ENCODE assay signal across 21 cellular contexts in genomic region chr19:45280471-45280961, GRCh38. TPM values are rescaled to one million over a fixed set of nuclear protein-coding genes. Genes with fewer than 3 reads are reported as not detected.
DNase-seq lines count a peak whose midpoint lies in the region; ATAC-seq and TF ChIP-seq lines count a peak whose summit lies in the region.
"Had no signal": no experiment of that assay in that cellular context is flagged by ENCODE, and none has a peak within 500 bp of the region (broad histone marks: within the 10 kb centered on the region; RNA-seq: fewer than 3 reads in every experiment).

No MANE protein-coding gene starts in this region.

- TF ChIP-seq CTCF in upper lobe of right lung (IDR thresholded peaks at IDR 0.05): no peak

- peak; percentile 32 for ATAC-seq in stimulated activated naive CD8-positive, alpha-beta T cell treated with anti-CD3 and anti-CD28 coated beads, Interleukin-15, Interleukin-2, amounts not matched to agents 100 U/mL and 50 U/mL, for 24 hours
- no peak for ATAC-seq in stimulated activated naive CD8-positive, alpha-beta T cell treated with anti-CD3 and anti-CD28 coated beads, Interleukin-15, amount 100 ng/mL, for 72 hours
- peak; percentile 48 for ATAC-seq in upper lobe of right lung
- no peak for ATAC-seq in GM19328 (IDR thresholded peaks at IDR 0.05; ENCODE audit: unreplicated experiment)
- ATAC-seq: T-cell had no signal

- H3K9me3 ChIP-seq in upper lobe of right lung: no peaks in the 10 kb centered on the region
- H3K9me3 ChIP-seq: spleen, thyroid gland had no signal

- no peak overlapping the region for H3K4me3 Mint-ChIP-seq in stimulated activated naive CD8-positive, alpha-beta T cell treated with anti-CD3 and anti-CD28 coated beads, Interleukin-15, amount 100 ng/mL, for 72 hours
- H3K4me3 Mint-ChIP-seq: activated CD4-positive, alpha-beta memory T cell treated with anti-CD3 and anti-CD28 coated beads for 36 hours; nephron progenitor cell; T-cell had no signal

- H3K4me1 Mint-ChIP-seq in stimulated activated naive CD8-positive, alpha-beta T cell treated with anti-CD3 and anti-CD28 coated beads, Interleukin-15, amount 100 ng/mL, for 72 hours: no peaks in the 10 kb centered on the region
- H3K4me1 Mint-ChIP-seq: nephron progenitor cell, T-cell had no signal

- no peaks in the 10 kb centered on the region for H3K27me3 Mint-ChIP-seq in stimulated activated naive CD8-positive, alpha-beta T cell treated with anti-CD3 and anti-CD28 coated beads, Interleukin-15, amount 100 ng/mL, for 72 hours
- H3K27me3 Mint-ChIP-seq: activated CD4-positive, alpha-beta memory T cell treated with anti-CD3 and anti-CD28 coated beads for 36 hours; progenitor cell of endocrine pancreas; T-cell had no signal

- H3K4me3 ChIP-seq in upper lobe of right lung: no peak overlapping the region
- H3K4me3 ChIP-seq: spleen, thyroid gland had no signal

- H3K9me3 Mint-ChIP-seq in stimulated activated naive CD8-positive, alpha-beta T cell treated with anti-CD3 and anti-CD28 coated beads, Interleukin-15, amount 100 ng/mL, for 72 hours: no peaks in the 10 kb centered on the region
- H3K9me3 Mint-ChIP-seq: activated CD4-positive, alpha-beta memory T cell treated with anti-CD3 and anti-CD28 coated beads for 36 hours; T-cell had no signal

- H3K36me3 ChIP-seq in upper lobe of right lung: peaks cover 33% of the 10 kb centered on the region

- H3K27ac ChIP-seq in upper lobe of right lung: no peak overlapping the region
- H3K27ac ChIP-seq: spleen, VCaP had no signal

- no peak for DNase-seq in stimulated activated naive CD8-positive, alpha-beta T cell treated with anti-CD3 and anti-CD28 coated beads, Interleukin-15, Interleukin-2, amounts not matched to agents 100 U/mL and 50 U/mL, for 24 hours
- DNase-seq in stimulated activated naive CD8-positive, alpha-beta T cell treated with anti-CD3 and anti-CD28 coated beads, Interleukin-15, amount 100 ng/mL, for 72 hours: no peak
- DNase-seq in iris pigment epithelial cell (ENCODE audit: low read depth): peak; percentile 85
- no peak for DNase-seq in upper lobe of right lung
- DNase-seq in amniotic stem cell (lab: John Stamatoyannopoulos, UW): no peak
- DNase-seq: 8988T; activated CD4-positive, alpha-beta memory T cell treated with anti-CD3 and anti-CD28 coated beads for 36 hours; activated naive CD4-positive, alpha-beta T cell treated with Interleukin-2 at 50 U/mL for 16 hours; H7; kidney glomerular epithelial cell; mesendoderm; NCI-H1694; NCI-H345; nephron progenitor cell; spleen; T-cell had no signal

- intact Hi-C loops in upper lobe of right lung (cut with DNase I): no loop called here

- no peak overlapping the region for H3K27ac Mint-ChIP-seq in stimulated activated naive CD8-positive, alpha-beta T cell treated with anti-CD3 and anti-CD28 coated beads, Interleukin-15, amount 100 ng/mL, for 72 hours
- H3K27ac Mint-ChIP-seq: activated CD4-positive, alpha-beta memory T cell treated with anti-CD3 and anti-CD28 coated beads for 36 hours; nephron progenitor cell; T-cell had no signal

- H3K27me3 ChIP-seq in upper lobe of right lung: no peaks in the 10 kb centered on the region
- H3K27me3 ChIP-seq: spleen, thyroid gland had no signal

- no peaks in the 10 kb centered on the region for H3K4me1 ChIP-seq in upper lobe of right lung
- H3K4me1 ChIP-seq: thyroid gland had no signal

RNA-seq across cellular contexts. Expression of gene MARK4, which starts 29.4 kb away (rescaled TPM):
- total RNA-seq in upper lobe of right lung: 30.0 TPM

RNA-seq across cellular contexts. Expression of gene EXOC3L2, which starts 35.3 kb away (rescaled TPM):
- total RNA-seq in upper lobe of right lung: 11.9 TPM
- total RNA-seq: activated CD4-positive, alpha-beta memory T cell treated with anti-CD3 and anti-CD28 coated beads for 36 hours; M059J; progenitor cell of endocrine pancreas; T-cell had no signal

RNA-seq across cellular contexts. Expression of gene CKM, which starts 42.2 kb away (rescaled TPM):
- 0.41 TPM for total RNA-seq in upper lobe of right lung
- total RNA-seq: activated CD4-positive, alpha-beta memory T cell treated with anti-CD3 and anti-CD28 coated beads for 36 hours; H7; M059J; progenitor cell of endocrine pancreas; T-cell had no signal

Comparison
In these comparisons a context has a peak if more than half of its experiments do, and no peak if none do; other contexts are left out.
1. ATAC-seq: peak in stimulated activated naive CD8-positive, alpha-beta T cell treated with anti-CD3 and anti-CD28 coated beads, Interleukin-15, Interleukin-2, amounts not matched to agents 100 U/mL and 50 U/mL, for 24 hours (single experiment) and upper lobe of right lung (single experiment); none in stimulated activated naive CD8-positive, alpha-beta T cell treated with anti-CD3 and anti-CD28 coated beads, Interleukin-15, amount 100 ng/mL, for 72 hours (single experiment) and GM19328 (single experiment).